ENCODE assay signal across 19 cellular contexts in genomic region chr13:45540195-45540594, GRCh38.
A peak's percentile ranks its signal among the peaks of the same experiment; 100 is the strongest.
DNase-seq lines count a peak whose midpoint lies in the region; ATAC-seq, FAIRE-seq and TF ChIP-seq lines count a peak whose summit lies in the region.
"Had no signal": no experiment of that assay in that cellular context is flagged by ENCODE, and none has a peak within 500 bp of the region (broad histone marks: within the 10 kb centered on the region; RNA-seq: fewer than 3 reads in every experiment).

No MANE protein-coding gene starts in this region.

- ATAC-seq in K562 (no peak; the same call in 2 of the 3 replicates), GM18873 (IDR thresholded peaks at IDR 0.05; ENCODE audit: low FRiP score, unreplicated experiment) (no peak), GM18870 (IDR thresholded peaks at IDR 0.05; ENCODE audit: unreplicated experiment) (no peak), HG02571 (IDR thresholded peaks at IDR 0.05; ENCODE audit: unreplicated experiment) (no peak)
- ATAC-seq: HCT116 had no signal

- no peak for TF ChIP-seq EP300 in K562 (IDR thresholded peaks at IDR 0.05; ENCODE audit: low read length)

- intact Hi-C loops in Caco-2 (cut with micrococcal nuclease; ENCODE audit: unreplicated experiment) (no loop called here), K562 (cut with micrococcal nuclease) (no loop called here)

- H3K4me3 ChIP-seq in Caco-2 (ENCODE audit: low read depth, low read length) (no peak overlapping the region), K562 (no peak overlapping the region), mesendoderm (ENCODE audit: low read length) (no peak overlapping the region)

- no peak for TF ChIP-seq POLR2A in K562 (conservative IDR thresholded peaks at IDR 0.05)

- no peaks in the 10 kb centered on the region for H3K9me3 Mint-ChIP-seq in Caco-2 (ENCODE audit: unreplicated experiment)
- H3K9me3 Mint-ChIP-seq in H9 = no peaks in the 10 kb centered on the region; a peak in 1 of 5 replicates
- H3K9me3 Mint-ChIP-seq: CD4-positive, alpha-beta memory T cell had no signal

- WGBS in H9 (ENCODE audit: extremely low coverage, insufficient read length, low lambda C conversion rate) = no CpG with 5 or more reads among the region's 6 CpGs
- 25% methylated on average over 3 of the region's 6 CpGs for WGBS in K562 (ENCODE audit: insufficient coverage, low coverage, missing lambda C conversion rate)
- no CpG with 5 or more reads among the region's 6 CpGs for WGBS in mesendoderm (ENCODE audit: extremely low coverage, insufficient coverage, low lambda C conversion rate)

- H3K79me1 ChIP-seq in H9 (ENCODE audit: insufficient read depth, low read depth, low read length, poor library complexity, severe bottlenecking) = no peaks in the 10 kb centered on the region
- no peaks in the 10 kb centered on the region for H3K79me1 ChIP-seq in mesendoderm (ENCODE audit: low read length)

- FAIRE-seq in K562 (lab: Jason Lieb, UNC) = no peak
- FAIRE-seq: D721Med, G401.6, GM12892 had no signal

- H3K4me2 ChIP-seq in H9 (ENCODE audit: insufficient read depth, insufficient read length, low read length) (no peak overlapping the region), K562 (ENCODE audit: insufficient read depth, low read length) (no peak overlapping the region), mesendoderm (ENCODE audit: low read length) (no peak overlapping the region)

- in situ Hi-C loops in K562 (cut with MboI) = no loop called here

- no peaks in the 10 kb centered on the region for H3K79me2 ChIP-seq in H9 (ENCODE audit: insufficient read depth, low read length)
- H3K79me2 ChIP-seq in K562 (ENCODE audit: control insufficient read depth, insufficient read depth, low read length) = no peaks in the 10 kb centered on the region
- no peaks in the 10 kb centered on the region for H3K79me2 ChIP-seq in mesendoderm (ENCODE audit: control insufficient read depth, insufficient read depth, low read length)

- no peak for TF ChIP-seq CTCF in Caco-2 (IDR thresholded peaks at IDR 0.05; ENCODE audit: insufficient read depth in 1 of 2, low read depth in 1 of 2, low read length in 1 of 2, severe bottlenecking in 1 of 2, unreplicated experiment in 1 of 2)
- TF ChIP-seq CTCF in H9 (conservative IDR thresholded peaks at IDR 0.05) = no peak
- TF ChIP-seq CTCF in K562 (IDR thresholded peaks at IDR 0.05 in 2 of 3, conservative IDR thresholded peaks at IDR 0.05 in 1 of 3; ENCODE audit: insufficient read depth in 2 of 3, low read depth in 1 of 3, low read length in 3 of 3) = no peak

- H4K5ac ChIP-seq in H9 (ENCODE audit: insufficient read length, low read depth, low read length) (no peak overlapping the region), mesendoderm (ENCODE audit: low read length) (no peak overlapping the region)

- H3T11ph ChIP-seq in H9 (ENCODE audit: low read length) = no peak overlapping the region

- H2BK120ac ChIP-seq in H9 (ENCODE audit: low read depth, low read length, poor library complexity, severe bottlenecking) = no peak overlapping the region
- no peak overlapping the region for H2BK120ac ChIP-seq in mesendoderm (ENCODE audit: low read depth, low read length)

- H3K9ac ChIP-seq in H9 (ENCODE audit: extremely low read depth, insufficient read length, low read length) (no peak overlapping the region), K562 (ENCODE audit: insufficient read depth in 1 of 2, low read depth in 2 of 2, low read length in 2 of 2) (peak overlapping the region in 1 of 2 experiments; percentile 26; a peak in 1 of 4 replicates), mesendoderm (ENCODE audit: low read length) (no peak overlapping the region)

- H3K4me1 ChIP-seq in Caco-2 (no peaks in the 10 kb centered on the region), H9 (ENCODE audit: insufficient read depth, low read length) (no peaks in the 10 kb centered on the region), K562 (replicated peaks in 1 of 2; ENCODE audit: control insufficient read depth in 2 of 2, insufficient read depth in 2 of 2, low read length in 2 of 2) (peaks cover 0 to 4% of the 10 kb centered on the region in 2 experiments; a peak in 2 of 5 replicates), mesendoderm (ENCODE audit: control insufficient read depth, low read depth, low read length) (no peaks in the 10 kb centered on the region)

- peaks cover 40% of the 10 kb centered on the region for H3K36me3 Mint-ChIP-seq in Caco-2 (ENCODE audit: insufficient read depth, unreplicated experiment)
- peaks cover 0 to 6% (median 4%) of the 10 kb centered on the region in 3 experiments; a peak in 4 of 7 replicates for H3K36me3 Mint-ChIP-seq in H9 (ENCODE audit: insufficient read depth in 1 of 3, low read depth in 3 of 3)

- H3K27me3 Mint-ChIP-seq in Caco-2 (ENCODE audit: insufficient read depth, unreplicated experiment) (no peaks in the 10 kb centered on the region), H9 (ENCODE audit: low read depth) (no peaks in the 10 kb centered on the region)
- H3K27me3 Mint-ChIP-seq: B cell; CD4-positive, alpha-beta memory T cell had no signal

- H2BK12ac ChIP-seq in H9 (ENCODE audit: insufficient read length, low read depth, low read length) = no peak overlapping the region

- no peak overlapping the region for H4K91ac ChIP-seq in H9 (ENCODE audit: insufficient read length, low read depth, low read length)

- TF ChIP-seq RAD21 in K562 (CRISPR knock-in tag; conservative IDR thresholded peaks at IDR 0.05 in 1 of 2, IDR thresholded peaks at IDR 0.05 in 1 of 2) = no peak

- peak overlapping the region; percentile 60 for H3K27ac Mint-ChIP-seq in Caco-2 (ENCODE audit: unreplicated experiment)
- H3K27ac Mint-ChIP-seq in H9 = peak overlapping the region in 2 of 3 experiments; percentile 3 to 90; a peak in 1 of 7 replicates
- H3K27ac Mint-ChIP-seq: B cell had no signal

- H3K27ac ChIP-seq in H9 (ENCODE audit: insufficient read length, low read depth, low read length) (no peak overlapping the region), K562 (ENCODE audit: extremely low read depth, low read depth, low read length) (no peak overlapping the region), mesendoderm (ENCODE audit: low read depth, low read length) (no peak overlapping the region)
- H3K27ac ChIP-seq: C4-2B had no signal

- no peak overlapping the region for H2BK5ac ChIP-seq in H9 (ENCODE audit: insufficient read length, low read length)
- no peak overlapping the region for H2BK5ac ChIP-seq in mesendoderm (ENCODE audit: low read length)

- H3K9me3 ChIP-seq in Caco-2 (no peaks in the 10 kb centered on the region), H9 (ENCODE audit: control insufficient read depth, low read depth, low read length) (no peaks in the 10 kb centered on the region), K562 (replicated peaks; ENCODE audit: control insufficient read depth, insufficient read depth, low read depth, low read length) (no peaks in the 10 kb centered on the region)

- H2BK15ac ChIP-seq in H9 (ENCODE audit: low read depth, low read length) = no peak overlapping the region
- no peak overlapping the region for H2BK15ac ChIP-seq in mesendoderm (replicated peaks; ENCODE audit: low read depth)

- H4K8ac ChIP-seq in H9 (replicated peaks; ENCODE audit: insufficient read length, low read depth, low read length) = no peak overlapping the region
- no peak overlapping the region for H4K8ac ChIP-seq in mesendoderm (ENCODE audit: low read depth, low read length)

- BruUV-seq in Caco-2 (replicated peaks; lab: Mats Ljungman, UMichigan) = no TSS peak
- BruUV-seq in K562 (replicated peaks; lab: Mats Ljungman, UMichigan) = no TSS peak

- H3K23me2 ChIP-seq in H9 (ENCODE audit: insufficient read length, low read depth, low read length, poor library complexity, severe bottlenecking) = no peaks in the 10 kb centered on the region

- POLR2A ChIA-PET in Caco-2 (lab: Charles Lee) = no interaction called here
- POLR2A ChIA-PET in K562 (lab: Yijun Ruan, JAX) = no interaction called here

- H3K36me3 ChIP-seq in Caco-2 (ENCODE audit: control insufficient read depth, insufficient read depth, low read length) (no peaks in the 10 kb centered on the region), K562 (ENCODE audit: control insufficient read depth, insufficient read depth, low read length) (peaks cover 8% of the 10 kb centered on the region; the same call in 1 of the 3 replicates), mesendoderm (ENCODE audit: control insufficient read depth, insufficient read depth, low read length) (peaks cover 3% of the 10 kb centered on the region)

- no peak for DNase-seq in Caco-2
- DNase-seq in H9 = no peak
- no peak for DNase-seq in K562 (ENCODE audit: extremely low read depth in 1 of 4, low spot score in 3 of 4)
- DNase-seq in mesendoderm = no peak
- no peak for DNase-seq in stimulated activated CD8-positive, alpha-beta memory T cell treated with anti-CD3 and anti-CD28 coated beads, Interleukin-4, amount 100 ng/mL, for 48 hours
- DNase-seq: CD4-positive, alpha-beta memory T cell; DMS153; DMS79 treated with DMSO at 0.1 percent for 48 hours; EL; GOT3 had no signal

- H2AFZ ChIP-seq in H9 (ENCODE audit: low read length) (no peak overlapping the region), K562 (ENCODE audit: low read depth, low read length) (no peak overlapping the region)

- H3K23ac ChIP-seq in H9 (ENCODE audit: insufficient read length, low read depth, low read length) (no peak overlapping the region), mesendoderm (ENCODE audit: low read length) (no peak overlapping the region)

- H4K20me1 ChIP-seq in H9 (ENCODE audit: control insufficient read depth, insufficient read depth, insufficient read length) (no peaks in the 10 kb centered on the region), K562 (replicated peaks; ENCODE audit: control insufficient read depth, insufficient read depth, low read length) (no peaks in the 10 kb centered on the region)

- H3K4me3 Mint-ChIP-seq in Caco-2 (ENCODE audit: unreplicated experiment) = no peak overlapping the region
- H3K4me3 Mint-ChIP-seq in H9 = no peak overlapping the region
- H3K4me3 Mint-ChIP-seq: B cell; CD4-positive, alpha-beta memory T cell had no signal

- H2AK5ac ChIP-seq in H9 (ENCODE audit: insufficient read length, low read length) (no peak overlapping the region), mesendoderm (ENCODE audit: low read length) (no peak overlapping the region)

- H2BK20ac ChIP-seq in H9 (ENCODE audit: low read depth, low read length, poor library complexity, severe bottlenecking) = no peak overlapping the region

- H3K14ac ChIP-seq in H9 (ENCODE audit: insufficient read depth, low read length) = no peak overlapping the region

- no peaks in the 10 kb centered on the region for H3K9me1 ChIP-seq in K562 (ENCODE audit: control insufficient read depth, insufficient read depth, low read length)

- no peak overlapping the region for H3K4ac ChIP-seq in H9 (ENCODE audit: low read depth, low read length)
- no peak overlapping the region for H3K4ac ChIP-seq in mesendoderm (ENCODE audit: low read depth, low read length)

- H3K4me1 Mint-ChIP-seq in Caco-2 (ENCODE audit: low read depth, unreplicated experiment) = peaks cover 6% of the 10 kb centered on the region
- no peaks in the 10 kb centered on the region for H3K4me1 Mint-ChIP-seq in H9
- H3K4me1 Mint-ChIP-seq: B cell had no signal

- H3K27me3 ChIP-seq in Caco-2 (replicated peaks; ENCODE audit: control insufficient read depth, insufficient read depth, low read length) (no peaks in the 10 kb centered on the region), H9 (ENCODE audit: insufficient read depth, low read length) (no peaks in the 10 kb centered on the region), K562 (ENCODE audit: control insufficient read depth in 2 of 2, insufficient read depth in 2 of 2, low read length in 2 of 2) (no peaks in the 10 kb centered on the region), mesendoderm (ENCODE audit: insufficient read depth, low read length, poor library complexity) (no peaks in the 10 kb centered on the region)

- H3K56ac ChIP-seq in H9 (ENCODE audit: insufficient read length, low read depth, low read length) (no peak overlapping the region), mesendoderm (ENCODE audit: low read length) (peak overlapping the region; percentile 17)

- CTCF ChIA-PET in Caco-2 (lab: Charles Lee) = no interaction called here
- CTCF ChIA-PET in K562 (lab: Yijun Ruan, JAX; ENCODE audit: low intra/inter-chr PET ratio) = no interaction called here

- H3K18ac ChIP-seq in H9 (ENCODE audit: insufficient read length, low read depth, low read length) (no peak overlapping the region), mesendoderm (ENCODE audit: low read length) (no peak overlapping the region)
